10 cellular contexts compared by ENCODE assay signal in the genomic region with DNA sequence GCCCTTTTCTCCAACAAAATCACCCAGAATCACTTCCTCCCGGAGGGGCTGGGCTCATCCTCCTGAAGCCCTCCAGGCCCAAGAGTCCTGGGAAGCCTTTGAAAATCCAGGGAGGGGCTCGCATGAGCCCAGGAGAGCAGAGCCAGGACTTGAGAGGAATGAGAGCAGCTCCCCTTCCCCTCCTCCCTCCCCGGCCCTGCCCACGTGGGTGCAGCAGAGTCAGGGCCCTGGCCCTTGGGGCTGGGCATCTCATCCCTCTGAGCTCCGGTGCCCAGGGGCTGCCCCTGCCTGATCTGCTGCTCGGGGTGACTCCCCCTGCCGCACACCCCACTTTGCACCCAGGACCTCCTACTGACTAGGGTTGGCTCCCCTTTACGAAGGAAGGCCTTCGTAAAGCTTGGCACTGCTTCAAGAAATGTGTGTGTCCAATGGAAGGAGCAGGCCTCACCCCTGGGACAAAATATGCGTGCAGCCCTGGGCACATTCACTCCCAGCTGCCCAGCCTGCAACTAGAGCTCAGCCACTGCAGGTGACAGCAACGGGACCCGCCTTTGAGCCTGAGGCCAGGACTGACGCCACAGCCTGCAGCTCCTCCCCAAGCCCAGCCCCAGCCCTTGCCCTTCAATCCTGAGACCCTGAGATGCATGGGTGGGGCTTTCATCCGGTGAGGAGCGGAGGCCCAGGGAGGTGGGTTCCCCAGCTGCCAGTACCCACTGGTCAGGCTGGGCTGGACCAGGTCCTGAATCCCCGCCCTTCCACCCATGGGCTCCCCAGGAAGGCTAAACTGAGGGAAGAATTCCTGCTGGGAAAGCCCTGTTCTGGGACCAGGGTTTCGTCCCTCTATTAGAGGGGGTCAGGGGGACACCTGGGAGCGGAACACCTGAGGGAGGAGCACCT. TPM values are rescaled to one million over a fixed set of nuclear protein-coding genes. Genes with fewer than 3 reads are reported as not detected.
A peak's percentile ranks its signal among the peaks of the same experiment; 100 is the strongest.
DNase-seq lines count a peak whose midpoint lies in the region; ATAC-seq and TF ChIP-seq lines count a peak whose summit lies in the region.
"Had no signal": no experiment of that assay in that cellular context is flagged by ENCODE, and none has a peak within 500 bp of the region (broad histone marks: within the 10 kb centered on the region; RNA-seq: fewer than 3 reads in every experiment).

No MANE protein-coding gene starts in this region.

- POLR2A ChIA-PET in WTC11 (lab: Charles Lee), result interaction anchor here (0.9 to 1.8 kb wide), 6 partner anchors 10 to 37 kb away, joined by 3 to 9 read pairs (median 4); a partner anchor contains a TSS

- H3K4me3 Mint-ChIP-seq in WTC11 (peak overlapping the region; percentile 36), memory B cell (peak overlapping the region; percentile 48)

- H3K4me1 Mint-ChIP-seq in WTC11 (peaks cover 27% of the 10 kb centered on the region), memory B cell (peaks cover 50% of the 10 kb centered on the region)

- H3K27ac Mint-ChIP-seq in WTC11 (peak overlapping the region; percentile 87), memory B cell (peak overlapping the region; percentile 97)

- DNase-seq in 8988T (peak; percentile 80), HuH-7.5 (ENCODE audit: low spot score) (peak; percentile 55), WTC11 (ENCODE audit: low spot score) (peak; percentile 83), memory B cell (ENCODE audit: low spot score in 2 of 2) (no peak), mesenteric fat pad (ENCODE audit: low spot score) (no peak)
- DNase-seq: cerebellar nuclear complex, NCI-H1048 had no signal

- CTCF ChIA-PET in WTC11 (lab: Charles Lee), result interaction anchor here (0.8 to 6.6 kb wide), 11 partner anchors 9 to 189 kb away, joined by 3 to 63 read pairs (median 4); no protein-coding TSS in a partner anchor

- peak; percentile 85 for ATAC-seq in WTC11
- no peak for ATAC-seq in memory B cell (ENCODE audit: low read depth)
- ATAC-seq in GM21381 (IDR thresholded peaks at IDR 0.05; ENCODE audit: unreplicated experiment), result no peak
- ATAC-seq in GM18867 (IDR thresholded peaks at IDR 0.05; ENCODE audit: unreplicated experiment), result no peak
- ATAC-seq in GM19467 (IDR thresholded peaks at IDR 0.05; ENCODE audit: unreplicated experiment), result no peak

- no peaks in the 10 kb centered on the region for H3K9me3 Mint-ChIP-seq in WTC11
- H3K9me3 Mint-ChIP-seq in memory B cell, result no peaks in the 10 kb centered on the region

- no peak for TF ChIP-seq CTCF in WTC11 (IDR thresholded peaks at IDR 0.05)

- no peaks in the 10 kb centered on the region for H3K27me3 Mint-ChIP-seq in WTC11 (ENCODE audit: low read depth)
- H3K27me3 Mint-ChIP-seq in memory B cell, result no peaks in the 10 kb centered on the region

- H3K36me3 Mint-ChIP-seq in WTC11 (peaks cover 6% of the 10 kb centered on the region; the same call in 1 of the 2 replicates), memory B cell (peaks cover 7% of the 10 kb centered on the region)

TF ChIP-seq in WTC11, 78 proteins besides CTCF, POLR2A, EP300 and RAD21 (continues in another document):
- TF ChIP-seq, protein P1, sequence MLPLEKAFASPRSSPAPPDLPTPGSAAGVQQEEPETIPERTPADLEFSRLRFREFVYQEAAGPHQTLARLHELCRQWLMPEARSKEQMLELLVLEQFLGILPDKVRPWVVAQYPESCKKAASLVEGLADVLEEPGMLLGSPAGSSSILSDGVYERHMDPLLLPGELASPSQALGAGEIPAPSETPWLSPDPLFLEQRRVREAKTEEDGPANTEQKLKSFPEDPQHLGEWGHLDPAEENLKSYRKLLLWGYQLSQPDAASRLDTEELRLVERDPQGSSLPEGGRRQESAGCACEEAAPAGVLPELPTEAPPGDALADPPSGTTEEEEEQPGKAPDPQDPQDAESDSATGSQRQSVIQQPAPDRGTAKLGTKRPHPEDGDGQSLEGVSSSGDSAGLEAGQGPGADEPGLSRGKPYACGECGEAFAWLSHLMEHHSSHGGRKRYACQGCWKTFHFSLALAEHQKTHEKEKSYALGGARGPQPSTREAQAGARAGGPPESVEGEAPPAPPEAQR (CRISPR knock-in tag; IDR thresholded peaks at IDR 0.05), result no peak
- TF ChIP-seq, protein P2, sequence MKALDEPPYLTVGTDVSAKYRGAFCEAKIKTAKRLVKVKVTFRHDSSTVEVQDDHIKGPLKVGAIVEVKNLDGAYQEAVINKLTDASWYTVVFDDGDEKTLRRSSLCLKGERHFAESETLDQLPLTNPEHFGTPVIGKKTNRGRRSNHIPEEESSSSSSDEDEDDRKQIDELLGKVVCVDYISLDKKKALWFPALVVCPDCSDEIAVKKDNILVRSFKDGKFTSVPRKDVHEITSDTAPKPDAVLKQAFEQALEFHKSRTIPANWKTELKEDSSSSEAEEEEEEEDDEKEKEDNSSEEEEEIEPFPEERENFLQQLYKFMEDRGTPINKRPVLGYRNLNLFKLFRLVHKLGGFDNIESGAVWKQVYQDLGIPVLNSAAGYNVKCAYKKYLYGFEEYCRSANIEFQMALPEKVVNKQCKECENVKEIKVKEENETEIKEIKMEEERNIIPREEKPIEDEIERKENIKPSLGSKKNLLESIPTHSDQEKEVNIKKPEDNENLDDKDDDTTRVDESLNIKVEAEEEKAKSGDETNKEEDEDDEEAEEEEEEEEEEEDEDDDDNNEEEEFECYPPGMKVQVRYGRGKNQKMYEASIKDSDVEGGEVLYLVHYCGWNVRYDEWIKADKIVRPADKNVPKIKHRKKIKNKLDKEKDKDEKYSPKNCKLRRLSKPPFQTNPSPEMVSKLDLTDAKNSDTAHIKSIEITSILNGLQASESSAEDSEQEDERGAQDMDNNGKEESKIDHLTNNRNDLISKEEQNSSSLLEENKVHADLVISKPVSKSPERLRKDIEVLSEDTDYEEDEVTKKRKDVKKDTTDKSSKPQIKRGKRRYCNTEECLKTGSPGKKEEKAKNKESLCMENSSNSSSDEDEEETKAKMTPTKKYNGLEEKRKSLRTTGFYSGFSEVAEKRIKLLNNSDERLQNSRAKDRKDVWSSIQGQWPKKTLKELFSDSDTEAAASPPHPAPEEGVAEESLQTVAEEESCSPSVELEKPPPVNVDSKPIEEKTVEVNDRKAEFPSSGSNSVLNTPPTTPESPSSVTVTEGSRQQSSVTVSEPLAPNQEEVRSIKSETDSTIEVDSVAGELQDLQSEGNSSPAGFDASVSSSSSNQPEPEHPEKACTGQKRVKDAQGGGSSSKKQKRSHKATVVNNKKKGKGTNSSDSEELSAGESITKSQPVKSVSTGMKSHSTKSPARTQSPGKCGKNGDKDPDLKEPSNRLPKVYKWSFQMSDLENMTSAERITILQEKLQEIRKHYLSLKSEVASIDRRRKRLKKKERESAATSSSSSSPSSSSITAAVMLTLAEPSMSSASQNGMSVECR (CRISPR knock-in tag; IDR thresholded peaks at IDR 0.05; ENCODE audit: borderline replicate concordance), result no peak
- TF ChIP-seq ZNF121 (CRISPR knock-in tag; IDR thresholded peaks at IDR 0.05) (no peak), ZNF396 (CRISPR knock-in tag; IDR thresholded peaks at IDR 0.05; ENCODE audit: borderline replicate concordance) (no peak), NR2C2 (CRISPR knock-in tag; IDR thresholded peaks at IDR 0.05) (no peak), NFYB (CRISPR knock-in tag; conservative IDR thresholded peaks at IDR 0.05; ENCODE audit: low read depth) (no peak), ZNF219 (CRISPR knock-in tag; IDR thresholded peaks at IDR 0.05; ENCODE audit: borderline replicate concordance) (no peak), ZBTB21 (CRISPR knock-in tag; IDR thresholded peaks at IDR 0.05; ENCODE audit: borderline replicate concordance) (peak; percentile 40; the same call in 1 of the 2 replicates), ZNF423 (CRISPR knock-in tag; IDR thresholded peaks at IDR 0.05) (peak; percentile 95), SMAD3 (CRISPR knock-in tag; IDR thresholded peaks at IDR 0.05; ENCODE audit: borderline replicate concordance) (no peak), ZNF263 (CRISPR knock-in tag; IDR thresholded peaks at IDR 0.05; ENCODE audit: low read depth) (no peak), GRHL2 (CRISPR knock-in tag; IDR thresholded peaks at IDR 0.05; ENCODE audit: insufficient replicate concordance, severe bottlenecking) (no peak)
- TF ChIP-seq, protein P3, sequence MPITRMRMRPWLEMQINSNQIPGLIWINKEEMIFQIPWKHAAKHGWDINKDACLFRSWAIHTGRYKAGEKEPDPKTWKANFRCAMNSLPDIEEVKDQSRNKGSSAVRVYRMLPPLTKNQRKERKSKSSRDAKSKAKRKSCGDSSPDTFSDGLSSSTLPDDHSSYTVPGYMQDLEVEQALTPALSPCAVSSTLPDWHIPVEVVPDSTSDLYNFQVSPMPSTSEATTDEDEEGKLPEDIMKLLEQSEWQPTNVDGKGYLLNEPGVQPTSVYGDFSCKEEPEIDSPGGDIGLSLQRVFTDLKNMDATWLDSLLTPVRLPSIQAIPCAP (CRISPR knock-in tag; IDR thresholded peaks at IDR 0.05), result no peak
- TF ChIP-seq, protein P4, sequence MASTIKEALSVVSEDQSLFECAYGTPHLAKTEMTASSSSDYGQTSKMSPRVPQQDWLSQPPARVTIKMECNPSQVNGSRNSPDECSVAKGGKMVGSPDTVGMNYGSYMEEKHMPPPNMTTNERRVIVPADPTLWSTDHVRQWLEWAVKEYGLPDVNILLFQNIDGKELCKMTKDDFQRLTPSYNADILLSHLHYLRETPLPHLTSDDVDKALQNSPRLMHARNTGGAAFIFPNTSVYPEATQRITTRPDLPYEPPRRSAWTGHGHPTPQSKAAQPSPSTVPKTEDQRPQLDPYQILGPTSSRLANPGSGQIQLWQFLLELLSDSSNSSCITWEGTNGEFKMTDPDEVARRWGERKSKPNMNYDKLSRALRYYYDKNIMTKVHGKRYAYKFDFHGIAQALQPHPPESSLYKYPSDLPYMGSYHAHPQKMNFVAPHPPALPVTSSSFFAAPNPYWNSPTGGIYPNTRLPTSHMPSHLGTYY (CRISPR knock-in tag; IDR thresholded peaks at IDR 0.05), result no peak
- TF ChIP-seq, protein P5, sequence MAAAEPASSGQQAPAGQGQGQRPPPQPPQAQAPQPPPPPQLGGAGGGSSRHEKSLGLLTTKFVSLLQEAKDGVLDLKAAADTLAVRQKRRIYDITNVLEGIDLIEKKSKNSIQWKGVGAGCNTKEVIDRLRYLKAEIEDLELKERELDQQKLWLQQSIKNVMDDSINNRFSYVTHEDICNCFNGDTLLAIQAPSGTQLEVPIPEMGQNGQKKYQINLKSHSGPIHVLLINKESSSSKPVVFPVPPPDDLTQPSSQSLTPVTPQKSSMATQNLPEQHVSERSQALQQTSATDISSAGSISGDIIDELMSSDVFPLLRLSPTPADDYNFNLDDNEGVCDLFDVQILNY (CRISPR knock-in tag; IDR thresholded peaks at IDR 0.05), result no peak
- TF ChIP-seq, protein P6, sequence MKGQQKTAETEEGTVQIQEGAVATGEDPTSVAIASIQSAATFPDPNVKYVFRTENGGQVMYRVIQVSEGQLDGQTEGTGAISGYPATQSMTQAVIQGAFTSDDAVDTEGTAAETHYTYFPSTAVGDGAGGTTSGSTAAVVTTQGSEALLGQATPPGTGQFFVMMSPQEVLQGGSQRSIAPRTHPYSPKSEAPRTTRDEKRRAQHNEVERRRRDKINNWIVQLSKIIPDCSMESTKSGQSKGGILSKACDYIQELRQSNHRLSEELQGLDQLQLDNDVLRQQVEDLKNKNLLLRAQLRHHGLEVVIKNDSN (CRISPR knock-in tag; IDR thresholded peaks at IDR 0.05), result peak; percentile 36; the same call in 1 of the 2 replicates

RNA-seq across cellular contexts. Expression of a gene that starts 21.8 kb away (rescaled TPM):
- total RNA-seq in WTC11 (2021) (12.2 to 14.1 TPM (median 13.6 TPM) in 3 replicates), mesenteric fat pad (30.4 TPM)

Comparison
In these comparisons a context has a peak if more than half of its experiments do, and no peak if none do; other contexts are left out.
1. DNase-seq: peak in 8988T (single experiment), HuH-7.5 (single experiment) and WTC11 (single experiment); none in memory B cell (0 of 2) and mesenteric fat pad (single experiment).